In the genomic region with DNA sequence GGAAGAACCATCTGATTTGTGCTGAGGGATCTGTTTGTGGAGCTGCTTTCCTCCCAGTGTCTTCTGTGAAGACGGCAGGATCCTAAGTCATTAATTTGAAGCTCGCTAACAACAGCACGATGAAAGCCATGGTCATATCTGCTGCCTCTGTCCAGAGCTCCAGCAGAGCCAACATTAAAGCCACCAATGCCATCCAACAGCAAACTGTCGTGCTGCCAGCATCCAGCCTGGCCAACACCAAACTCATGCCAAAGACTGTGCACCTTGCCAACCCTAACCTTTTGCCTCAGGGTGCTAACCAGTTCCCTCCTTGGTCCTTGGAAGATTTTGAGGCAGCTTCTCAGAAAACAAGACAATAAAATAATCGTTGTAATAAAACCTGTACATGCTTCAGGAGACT, we compare ENCODE assay signal across 35 cellular contexts. TPM values are rescaled to one million over a fixed set of nuclear protein-coding genes. Genes with fewer than 3 reads are reported as not detected.
"Had no signal": no experiment of that assay in that cellular context is flagged by ENCODE, and none has a peak within 500 bp of the region (broad histone marks: within the 10 kb centered on the region; RNA-seq: fewer than 3 reads in every experiment).

No MANE protein-coding gene starts in this region.

- H3K4me3 ChIP-seq: ascending aorta, cardiac muscle cell had no signal

- H3K27ac ChIP-seq: ascending aorta, cardiac muscle cell, VCaP had no signal

- H3K36me3 ChIP-seq: ascending aorta, cardiac muscle cell had no signal

- H3K4me1 ChIP-seq: ascending aorta had no signal

- H3K36me3 Mint-ChIP-seq: activated CD8-positive, alpha-beta memory T cell treated with anti-CD3 and anti-CD28 coated beads, Interleukin-2, amount 10 ng/mL, durations not matched to agents 7 days and 5 days; activated naive CD4-positive, alpha-beta T cell treated with anti-CD3 and anti-CD28 coated beads, Interleukin-2, amount 10 ng/mL, durations not matched to agents 7 days and 5 days; activated naive CD4-positive, alpha-beta T cell treated with anti-CD3 and anti-CD28 coated beads, Interleukin-2, amount 50 U/mL, for 24 hours; activated naive CD8-positive, alpha-beta T cell; activated naive CD8-positive, alpha-beta T cell treated with anti-CD3 and anti-CD28 coated beads, Interleukin-2, amount 10 ng/mL, durations not matched to agents 7 days and 5 days; brain had no signal

- DNase-seq: activated B cell treated with CpG ODN at 0.5 μM for 24 hours; activated CD4-positive, alpha-beta memory T cell treated with anti-CD3 and anti-CD28 coated beads, Interleukin-2, amount 10 ng/mL, durations not matched to agents 7 days and 5 days; activated CD4-positive, alpha-beta T cell treated with anti-CD3 and anti-CD28 coated beads for 4 hours; activated CD4-positive, alpha-beta T cell treated with anti-CD3 and anti-CD28 coated beads, Interleukin-2, amount 10 ng/mL, durations not matched to agents 7 days and 5 days; activated CD4-positive, alpha-beta T cell treated with anti-CD3 and anti-CD28 coated beads, Interleukin-2, amount 50 U/mL, for 48 hours; activated CD4-positive, CD25-positive, alpha-beta regulatory T cell treated with anti-CD3 and anti-CD28 coated beads, Interleukin-2, amount 50 U/mL, for 72 hours; activated CD8-positive, alpha-beta memory T cell treated with anti-CD3 and anti-CD28 coated beads for 24 hours; activated CD8-positive, alpha-beta memory T cell treated with anti-CD3 and anti-CD28 coated beads, Interleukin-2, amount 10 ng/mL, durations not matched to agents 7 days and 5 days; activated CD8-positive, alpha-beta memory T cell treated with anti-CD3 and anti-CD28 coated beads, Interleukin-2, amount 50 U/mL, for 48 hours; activated CD8-positive, alpha-beta T cell treated with anti-CD3 and anti-CD28 coated beads, Interleukin-2, amount 10 ng/mL, durations not matched to agents 7 days and 5 days; activated effector memory CD4-positive, alpha-beta T cell treated with Interleukin-2 at 50 U/mL for 16 hours; activated gamma-delta T cell; activated naive CD4-positive, alpha-beta T cell treated with anti-CD3 and anti-CD28 coated beads, Interleukin-2, amount 10 ng/mL, durations not matched to agents 7 days and 5 days; activated naive CD4-positive, alpha-beta T cell treated with Interleukin-2 at 50 U/mL for 16 hours; activated naive CD8-positive, alpha-beta T cell treated with anti-CD3 and anti-CD28 coated beads, Interleukin-2, amount 10 ng/mL, durations not matched to agents 7 days and 5 days; activated naive CD8-positive, alpha-beta T cell treated with anti-CD3 and anti-CD28 coated beads, Interleukin-2, amount 50 U/mL, for 24 hours; activated T-cell treated with anti-CD3 and anti-CD28 coated beads, Interleukin-2, amount 50 U/mL, for 24 hours; activated T-cell treated with anti-CD3 and anti-CD28 coated beads, Interleukin-2, amount 50 U/mL, for 48 hours; amygdala; anterior cingulate cortex; T-helper 1 cell; T-helper 2 cell; T-helper 9 cell had no signal

- H3K4me3 Mint-ChIP-seq: activated B cell treated with CpG ODN at 0.5 μM for 24 hours; activated CD4-positive, alpha-beta memory T cell treated with anti-CD3 and anti-CD28 coated beads, Interleukin-2, amount 10 ng/mL, durations not matched to agents 7 days and 5 days; activated CD4-positive, alpha-beta T cell treated with anti-CD3 and anti-CD28 coated beads, Interleukin-2, amount 10 ng/mL, durations not matched to agents 7 days and 5 days; activated CD8-positive, alpha-beta memory T cell treated with anti-CD3 and anti-CD28 coated beads, Interleukin-2, amount 10 ng/mL, durations not matched to agents 7 days and 5 days; activated CD8-positive, alpha-beta T cell treated with anti-CD3 and anti-CD28 coated beads, Interleukin-2, amount 10 ng/mL, durations not matched to agents 7 days and 5 days; activated naive CD4-positive, alpha-beta T cell treated with anti-CD3 and anti-CD28 coated beads, Interleukin-2, amount 10 ng/mL, durations not matched to agents 7 days and 5 days; activated naive CD4-positive, alpha-beta T cell treated with anti-CD3 and anti-CD28 coated beads, Interleukin-2, amount 50 U/mL, for 24 hours; activated naive CD8-positive, alpha-beta T cell; activated naive CD8-positive, alpha-beta T cell treated with anti-CD3 and anti-CD28 coated beads, Interleukin-2, amount 10 ng/mL, durations not matched to agents 7 days and 5 days; activated naive CD8-positive, alpha-beta T cell treated with anti-CD3 and anti-CD28 coated beads, Interleukin-2, amount 50 U/mL, for 24 hours; activated T-cell treated with anti-CD3 and anti-CD28 coated beads, Interleukin-2, amount 50 U/mL, for 24 hours; brain; central memory CD8-positive, alpha-beta T cell; T-helper 1 cell treated with Interleukin-12 subunit alpha and Interleukin-12 subunit beta and Interleukin-4 antibody, amounts not matched to agents 30 μg/mL and 1 μg/mL, for 36 hours; T-helper 2 cell treated with Interferon-gamma antibody and Interleukin-4, amounts not matched to agents 5 μg/mL and 100 μg/mL, for 36 hours had no signal

- H3K27ac Mint-ChIP-seq: activated B cell treated with CpG ODN at 0.5 μM for 24 hours; activated CD4-positive, alpha-beta memory T cell treated with anti-CD3 and anti-CD28 coated beads, Interleukin-2, amount 10 ng/mL, durations not matched to agents 7 days and 5 days; activated CD4-positive, alpha-beta T cell treated with anti-CD3 and anti-CD28 coated beads, Interleukin-2, amount 10 ng/mL, durations not matched to agents 7 days and 5 days; activated CD8-positive, alpha-beta memory T cell treated with anti-CD3 and anti-CD28 coated beads, Interleukin-2, amount 10 ng/mL, durations not matched to agents 7 days and 5 days; activated CD8-positive, alpha-beta T cell treated with anti-CD3 and anti-CD28 coated beads, Interleukin-2, amount 10 ng/mL, durations not matched to agents 7 days and 5 days; activated naive CD4-positive, alpha-beta T cell treated with anti-CD3 and anti-CD28 coated beads, Interleukin-2, amount 10 ng/mL, durations not matched to agents 7 days and 5 days; activated naive CD4-positive, alpha-beta T cell treated with anti-CD3 and anti-CD28 coated beads, Interleukin-2, amount 50 U/mL, for 24 hours; activated naive CD8-positive, alpha-beta T cell; activated naive CD8-positive, alpha-beta T cell treated with anti-CD3 and anti-CD28 coated beads, Interleukin-2, amount 10 ng/mL, durations not matched to agents 7 days and 5 days; activated naive CD8-positive, alpha-beta T cell treated with anti-CD3 and anti-CD28 coated beads, Interleukin-2, amount 50 U/mL, for 24 hours; activated T-cell treated with anti-CD3 and anti-CD28 coated beads, Interleukin-2, amount 50 U/mL, for 24 hours; activated T-helper 2 cell treated with anti-CD3 and anti-CD28 coated beads, Interferon-gamma antibody, Interleukin-2, Interleukin-4, amounts not matched to agents 10 μg/mL and 5 μg/mL and 100 μg/mL, durations not matched to agents 14 hours and 24 hours and 36 hours; brain; T-helper 1 cell treated with Interleukin-12 subunit alpha and Interleukin-12 subunit beta and Interleukin-4 antibody, amounts not matched to agents 30 μg/mL and 1 μg/mL, for 36 hours; T-helper 2 cell treated with Interferon-gamma antibody and Interleukin-4, amounts not matched to agents 5 μg/mL and 100 μg/mL, for 36 hours had no signal

- H3K27me3 ChIP-seq: ascending aorta, cardiac muscle cell had no signal

- H3K9me3 Mint-ChIP-seq: activated B cell treated with CpG ODN at 0.5 μM for 24 hours; activated CD4-positive, alpha-beta memory T cell treated with anti-CD3 and anti-CD28 coated beads, Interleukin-2, amount 10 ng/mL, durations not matched to agents 7 days and 5 days; activated CD4-positive, alpha-beta T cell treated with anti-CD3 and anti-CD28 coated beads, Interleukin-2, amount 10 ng/mL, durations not matched to agents 7 days and 5 days; activated naive CD4-positive, alpha-beta T cell treated with anti-CD3 and anti-CD28 coated beads, Interleukin-2, amount 10 ng/mL, durations not matched to agents 7 days and 5 days; activated naive CD4-positive, alpha-beta T cell treated with anti-CD3 and anti-CD28 coated beads, Interleukin-2, amount 50 U/mL, for 24 hours; activated naive CD8-positive, alpha-beta T cell treated with anti-CD3 and anti-CD28 coated beads, Interleukin-2, amount 10 ng/mL, durations not matched to agents 7 days and 5 days; activated naive CD8-positive, alpha-beta T cell treated with anti-CD3 and anti-CD28 coated beads, Interleukin-2, amount 50 U/mL, for 24 hours; activated T-cell treated with anti-CD3 and anti-CD28 coated beads, Interleukin-2, amount 50 U/mL, for 24 hours; activated T-helper 2 cell treated with anti-CD3 and anti-CD28 coated beads, Interferon-gamma antibody, Interleukin-2, Interleukin-4, amounts not matched to agents 10 μg/mL and 5 μg/mL and 100 μg/mL, durations not matched to agents 14 hours and 24 hours and 36 hours; brain; central memory CD8-positive, alpha-beta T cell; T-helper 1 cell treated with Interleukin-12 subunit alpha and Interleukin-12 subunit beta and Interleukin-4 antibody, amounts not matched to agents 30 μg/mL and 1 μg/mL, for 36 hours; T-helper 2 cell treated with Interferon-gamma antibody and Interleukin-4, amounts not matched to agents 5 μg/mL and 100 μg/mL, for 36 hours had no signal

- H3K9me3 ChIP-seq: ascending aorta had no signal

- H3K4me1 Mint-ChIP-seq: activated B cell treated with CpG ODN at 0.5 μM for 24 hours; activated CD4-positive, alpha-beta memory T cell treated with anti-CD3 and anti-CD28 coated beads, Interleukin-2, amount 10 ng/mL, durations not matched to agents 7 days and 5 days; activated CD4-positive, alpha-beta T cell treated with anti-CD3 and anti-CD28 coated beads, Interleukin-2, amount 10 ng/mL, durations not matched to agents 7 days and 5 days; activated CD8-positive, alpha-beta memory T cell treated with anti-CD3 and anti-CD28 coated beads, Interleukin-2, amount 10 ng/mL, durations not matched to agents 7 days and 5 days; activated naive CD4-positive, alpha-beta T cell treated with anti-CD3 and anti-CD28 coated beads, Interleukin-2, amount 10 ng/mL, durations not matched to agents 7 days and 5 days; activated naive CD4-positive, alpha-beta T cell treated with anti-CD3 and anti-CD28 coated beads, Interleukin-2, amount 50 U/mL, for 24 hours; activated naive CD8-positive, alpha-beta T cell treated with anti-CD3 and anti-CD28 coated beads, Interleukin-2, amount 10 ng/mL, durations not matched to agents 7 days and 5 days; activated naive CD8-positive, alpha-beta T cell treated with anti-CD3 and anti-CD28 coated beads, Interleukin-2, amount 50 U/mL, for 24 hours; central memory CD8-positive, alpha-beta T cell had no signal

RNA-seq across cellular contexts. Expression of a gene that starts 36.2 kb away (rescaled TPM):
- total RNA-seq: activated B cell treated with CpG ODN at 0.5 μM for 24 hours; activated CD4-positive, alpha-beta memory T cell treated with anti-CD3 and anti-CD28 coated beads, Interleukin-2, amount 10 ng/mL, durations not matched to agents 7 days and 5 days; activated CD4-positive, alpha-beta T cell treated with anti-CD3 and anti-CD28 coated beads, Interleukin-2, amount 10 ng/mL, durations not matched to agents 7 days and 5 days; activated CD8-positive, alpha-beta memory T cell treated with anti-CD3 and anti-CD28 coated beads, Interleukin-2, amount 10 ng/mL, durations not matched to agents 7 days and 5 days; activated CD8-positive, alpha-beta T cell treated with anti-CD3 and anti-CD28 coated beads, Interleukin-2, amount 10 ng/mL, durations not matched to agents 7 days and 5 days; activated naive CD8-positive, alpha-beta T cell treated with anti-CD3 and anti-CD28 coated beads, Interleukin-2, amount 10 ng/mL, durations not matched to agents 7 days and 5 days; activated T-helper 2 cell treated with anti-CD3 and anti-CD28 coated beads, Interferon-gamma antibody, Interleukin-2, Interleukin-4, amounts not matched to agents 10 μg/mL and 5 μg/mL and 100 μg/mL, durations not matched to agents 14 hours and 24 hours and 36 hours; ascending aorta; bronchial epithelial cell; cardiac muscle cell; chondrocyte had no signal
